In the genomic region with DNA sequence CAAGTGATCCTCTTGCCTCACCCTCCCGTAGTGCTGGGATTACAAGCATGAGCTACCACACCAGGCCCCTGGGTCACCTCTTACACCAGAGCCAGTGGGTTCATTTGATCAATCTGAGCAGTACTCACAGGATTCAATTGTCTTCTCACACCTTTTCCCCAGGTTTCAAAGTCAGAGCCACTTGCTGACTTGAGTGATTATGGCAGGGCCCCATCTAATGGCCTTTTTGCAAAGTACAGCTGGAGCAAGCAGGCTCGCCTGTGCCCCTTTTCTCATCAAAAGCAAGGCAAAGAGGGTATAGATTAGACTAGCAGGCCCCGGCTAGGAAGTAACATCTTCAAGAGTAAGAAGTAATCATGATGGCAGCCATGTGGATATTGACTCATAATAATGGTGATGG, we compare ENCODE assay signal across 8 cellular contexts.
DNase-seq lines count a peak whose midpoint lies in the region; ATAC-seq and TF ChIP-seq lines count a peak whose summit lies in the region.

No MANE protein-coding gene starts in this region.

- no peak overlapping the region for H3K4ac ChIP-seq in mesenchymal stem cell (ENCODE audit: low read depth in 1 of 2, low read length in 2 of 2)

- TF ChIP-seq POLR2A in GM18505 (IDR thresholded peaks at IDR 0.05; ENCODE audit: borderline replicate concordance, extremely low read depth, insufficient read depth, insufficient read length): no peak

- H2BK5ac ChIP-seq in mesenchymal stem cell (ENCODE audit: low read depth, low read length, poor library complexity, severe bottlenecking): no peak overlapping the region

- no peak overlapping the region for H2BK12ac ChIP-seq in mesenchymal stem cell (ENCODE audit: low read length in 2 of 2)

- no peak overlapping the region for H2BK15ac ChIP-seq in mesenchymal stem cell (ENCODE audit: low read depth, poor library complexity, severe bottlenecking)

- H3K9me3 ChIP-seq in Loucy (ENCODE audit: insufficient read depth, low read depth, low read length) (no peaks in the 10 kb centered on the region), mesenchymal stem cell (ENCODE audit: control insufficient read depth, low read length) (no peaks in the 10 kb centered on the region)

- no peaks in the 10 kb centered on the region for H3K79me2 ChIP-seq in Loucy (ENCODE audit: insufficient read depth, low read length)

- 63% methylated on average over 3 of the region's 3 CpGs for whole genome bisulfite sequencing in mesenchymal stem cell

- no peak for ATAC-seq in GM18520 (IDR thresholded peaks at IDR 0.05; ENCODE audit: unreplicated experiment)
- ATAC-seq in GM18505 (IDR thresholded peaks at IDR 0.05; ENCODE audit: unreplicated experiment): no peak

- no peak overlapping the region for H2AFZ ChIP-seq in Loucy (ENCODE audit: low read length)
- H2AFZ ChIP-seq in mesenchymal stem cell (ENCODE audit: low read depth, low read length): no peak overlapping the region

- no peak overlapping the region for H2BK120ac ChIP-seq in mesenchymal stem cell (ENCODE audit: low read depth, low read length)

- DNase-seq in 8988T (peak; percentile 15), GM10266 (ENCODE audit: extremely low spot score) (peak; percentile 67), T-helper 2 cell (peak in 3 of 5 experiments; percentile 8 to 51 (median 18)), mesenchymal stem cell (peak; percentile 59)
- peak; percentile 33 for DNase-seq in central memory CD4-positive, alpha-beta T cell

- H3K36me3 ChIP-seq in Loucy (ENCODE audit: insufficient read depth, low read length) (no peaks in the 10 kb centered on the region), mesenchymal stem cell (ENCODE audit: control insufficient read depth in 1 of 2, insufficient read depth in 2 of 2, low read depth in 1 of 2, low read length in 2 of 2) (no peaks in the 10 kb centered on the region)

- no peak overlapping the region for H3K4me2 ChIP-seq in Loucy (ENCODE audit: low read depth, low read length, poor library complexity, severe bottlenecking)
- H3K4me2 ChIP-seq in mesenchymal stem cell (ENCODE audit: low read length, poor library complexity, severe bottlenecking): no peak overlapping the region

- no peak overlapping the region for H2AK5ac ChIP-seq in mesenchymal stem cell (ENCODE audit: low read length, severe bottlenecking)

- H3K23ac ChIP-seq in mesenchymal stem cell (ENCODE audit: low read length in 2 of 2): no peak overlapping the region

- H3K4me1 ChIP-seq in Loucy (ENCODE audit: insufficient read depth, low read length, poor library complexity, severe bottlenecking) (no peaks in the 10 kb centered on the region), mesenchymal stem cell (ENCODE audit: control insufficient read depth, insufficient read depth, low read depth, low read length) (peaks cover 3% of the 10 kb centered on the region)

- H3K27me3 ChIP-seq in Loucy (ENCODE audit: insufficient read depth, low read length, poor library complexity, severe bottlenecking) (no peaks in the 10 kb centered on the region), mesenchymal stem cell (ENCODE audit: control insufficient read depth in 1 of 2, insufficient read depth in 1 of 2, low read length in 2 of 2) (no peaks in the 10 kb centered on the region)

- peaks cover 1% of the 10 kb centered on the region for H3K79me1 ChIP-seq in mesenchymal stem cell (replicated peaks; ENCODE audit: low read length, poor library complexity, severe bottlenecking)

- H3K9ac ChIP-seq in Loucy (ENCODE audit: low read depth, low read length, poor library complexity, severe bottlenecking): no peak overlapping the region
- H3K9ac ChIP-seq in mesenchymal stem cell (ENCODE audit: low read length): no peak overlapping the region

- H3K4me3 ChIP-seq in Loucy (ENCODE audit: low read length, poor library complexity, severe bottlenecking) (no peak overlapping the region), mesenchymal stem cell (ENCODE audit: insufficient read depth in 1 of 2, low read depth in 1 of 2, low read length in 2 of 2) (no peak overlapping the region)

- no peak overlapping the region for H3K14ac ChIP-seq in mesenchymal stem cell (ENCODE audit: low read length in 2 of 2)

- TF ChIP-seq CTCF in GM10266 (IDR thresholded peaks at IDR 0.05; ENCODE audit: control insufficient read depth, insufficient read depth, low read depth, missing control alignments): peak; percentile 69
- TF ChIP-seq CTCF in Loucy (conservative IDR thresholded peaks at IDR 0.05; ENCODE audit: low read length): peak; percentile 68

- H4K91ac ChIP-seq in mesenchymal stem cell (ENCODE audit: low read length): no peak overlapping the region

- H4K8ac ChIP-seq in mesenchymal stem cell (ENCODE audit: low read length): no peak overlapping the region

- no peaks in the 10 kb centered on the region for H4K20me1 ChIP-seq in Loucy (ENCODE audit: insufficient read depth, low read length, poor library complexity, severe bottlenecking)

- no peaks in the 10 kb centered on the region for H3F3A ChIP-seq in Loucy (ENCODE audit: low read depth)

- no peaks in the 10 kb centered on the region for H3K9me2 ChIP-seq in Loucy (replicated peaks; ENCODE audit: low read depth, low read length)

- no peak overlapping the region for H3K18ac ChIP-seq in mesenchymal stem cell (ENCODE audit: low read depth in 1 of 2, low read length in 2 of 2)

- H3K27ac ChIP-seq in mesenchymal stem cell (ENCODE audit: low read length, poor library complexity, severe bottlenecking): no peak overlapping the region

Comparison
In these comparisons a context has a peak if more than half of its experiments do, and no peak if none do; other contexts are left out.
1. DNase-seq: peak in every context shown above with its lines; median percentile 67 in GM10266; 59 in mesenchymal stem cell; 33 in central memory CD4-positive, alpha-beta T cell; 18 in T-helper 2 cell; 15 in 8988T.